In the genomic region with DNA sequence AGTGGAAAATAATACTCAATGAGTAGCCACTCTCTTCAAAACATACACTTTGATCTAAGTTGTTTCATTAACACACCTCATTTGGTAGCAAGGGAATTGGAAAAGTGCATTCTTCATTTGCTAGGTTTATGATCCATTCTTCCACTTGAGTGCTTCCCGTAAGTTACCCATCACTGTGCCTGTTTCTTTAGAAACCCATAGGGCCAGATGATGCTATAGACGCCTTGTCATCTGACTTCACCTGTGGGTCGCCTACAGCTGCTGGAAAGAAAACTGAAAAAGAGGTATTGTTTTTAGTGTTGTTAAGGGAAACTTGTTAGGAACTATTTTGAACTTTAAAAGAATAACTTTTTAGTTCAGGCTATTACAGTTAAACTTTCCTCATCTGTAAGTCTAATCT, we compare ENCODE assay signal across 17 cellular contexts.
A peak's percentile ranks its signal among the peaks of the same experiment; 100 is the strongest.
DNase-seq lines count a peak whose midpoint lies in the region; ATAC-seq and TF ChIP-seq lines count a peak whose summit lies in the region.
"Had no signal": no experiment of that assay in that cellular context is flagged by ENCODE, and none has a peak within 500 bp of the region (broad histone marks: within the 10 kb centered on the region; RNA-seq: fewer than 3 reads in every experiment).

No MANE protein-coding gene starts in this region.

- ATAC-seq in left ventricle myocardium superior: no peak
- no peak for ATAC-seq in effector memory CD8-positive, alpha-beta T cell (replicated peaks)

- H3K9me3 Mint-ChIP-seq in activated CD4-positive, alpha-beta T cell treated with anti-CD3 and anti-CD28 coated beads, Interleukin-2, amount 10 ng/mL, durations not matched to agents 24 days and 14 days: no peaks in the 10 kb centered on the region
- H3K9me3 Mint-ChIP-seq in effector memory CD8-positive, alpha-beta T cell: no peaks in the 10 kb centered on the region
- H3K9me3 Mint-ChIP-seq: H9 had no signal

- H3K27me3 ChIP-seq in left ventricle myocardium inferior (ENCODE audit: low read depth): no peaks in the 10 kb centered on the region
- H3K27me3 ChIP-seq in subcutaneous abdominal adipose tissue (ENCODE audit: control insufficient read depth in 5 of 5, insufficient read depth in 4 of 5, low read length in 5 of 5): no peaks in the 10 kb centered on the region
- H3K27me3 ChIP-seq: BLaER1 had no signal

- peaks cover 20% of the 10 kb centered on the region for H3K4me1 Mint-ChIP-seq in activated CD4-positive, alpha-beta T cell treated with anti-CD3 and anti-CD28 coated beads, Interleukin-2, amount 10 ng/mL, durations not matched to agents 24 days and 14 days
- H3K4me1 Mint-ChIP-seq in effector memory CD8-positive, alpha-beta T cell (ENCODE audit: low read depth in 2 of 2): no peaks in the 10 kb centered on the region

- no peak overlapping the region for H3K9ac ChIP-seq in subcutaneous abdominal adipose tissue (ENCODE audit: low read length in 5 of 5)
- H3K9ac ChIP-seq: BLaER1 had no signal

- H3K9me3 ChIP-seq in left ventricle myocardium inferior (replicated peaks): no peaks in the 10 kb centered on the region
- no peaks in the 10 kb centered on the region for H3K9me3 ChIP-seq in subcutaneous abdominal adipose tissue (ENCODE audit: control insufficient read depth in 5 of 5, low read length in 5 of 5)
- H3K9me3 ChIP-seq: Caco-2 had no signal

- peaks cover 48% of the 10 kb centered on the region for H3K36me3 Mint-ChIP-seq in activated CD4-positive, alpha-beta T cell treated with anti-CD3 and anti-CD28 coated beads, Interleukin-2, amount 10 ng/mL, durations not matched to agents 24 days and 14 days (ENCODE audit: low read depth)
- H3K36me3 Mint-ChIP-seq in effector memory CD8-positive, alpha-beta T cell (ENCODE audit: insufficient read depth): peaks cover 91% of the 10 kb centered on the region

- H3K36me3 ChIP-seq in left ventricle myocardium inferior (peaks cover 87% of the 10 kb centered on the region), subcutaneous abdominal adipose tissue (ENCODE audit: control insufficient read depth in 5 of 5, insufficient read depth in 5 of 5, low read length in 5 of 5) (peaks cover 63 to 93% (median 89%) of the 10 kb centered on the region in 5 donors)

- H3K4me1 ChIP-seq in left ventricle myocardium inferior (peaks cover 60% of the 10 kb centered on the region), subcutaneous abdominal adipose tissue (ENCODE audit: control insufficient read depth in 5 of 5, insufficient read depth in 5 of 5, low read length in 5 of 5) (peaks cover 0 to 8% (median 5%) of the 10 kb centered on the region in 5 donors)
- H3K4me1 ChIP-seq: BLaER1 had no signal

- H3K4me3 Mint-ChIP-seq in activated CD4-positive, alpha-beta T cell treated with anti-CD3 and anti-CD28 coated beads, Interleukin-2, amount 10 ng/mL, durations not matched to agents 24 days and 14 days: no peak overlapping the region
- no peak overlapping the region for H3K4me3 Mint-ChIP-seq in effector memory CD8-positive, alpha-beta T cell
- H3K4me3 Mint-ChIP-seq: H9 had no signal

- H3K4me3 ChIP-seq in left ventricle myocardium inferior (no peak overlapping the region), subcutaneous abdominal adipose tissue (ENCODE audit: low read depth in 1 of 5, low read length in 5 of 5) (no peak overlapping the region)
- H3K4me3 ChIP-seq: BLaER1 had no signal

- intact Hi-C loops in activated CD4-positive, alpha-beta T cell treated with anti-CD3 and anti-CD28 coated beads, Interleukin-2, amount 10 ng/mL, durations not matched to agents 24 days and 14 days (cut with micrococcal nuclease): no loop called here
- intact Hi-C loops in left ventricle myocardium inferior (cut with micrococcal nuclease) (no loop called here), left ventricle myocardium superior (cut with micrococcal nuclease) (no loop called here)

- H3K27ac ChIP-seq in left ventricle myocardium inferior (replicated peaks) (peak overlapping the region; percentile 90), subcutaneous abdominal adipose tissue (ENCODE audit: low read depth, low read length) (peak overlapping the region; percentile 5)
- H3K27ac ChIP-seq: BLaER1 had no signal

- no peaks in the 10 kb centered on the region for H3K27me3 Mint-ChIP-seq in activated CD4-positive, alpha-beta T cell treated with anti-CD3 and anti-CD28 coated beads, Interleukin-2, amount 10 ng/mL, durations not matched to agents 24 days and 14 days
- no peaks in the 10 kb centered on the region for H3K27me3 Mint-ChIP-seq in effector memory CD8-positive, alpha-beta T cell

- peak; percentile 34 for DNase-seq in activated CD4-positive, alpha-beta T cell treated with anti-CD3 and anti-CD28 coated beads, Interleukin-2, amount 10 ng/mL, durations not matched to agents 24 days and 14 days
- no peak for DNase-seq in activated CD4-positive, alpha-beta T cell treated with anti-CD3 and anti-CD28 coated beads for 1 hour
- DNase-seq in left ventricle myocardium inferior (no peak), left ventricle myocardium superior (no peak), OCI-M1 (lab: John Stamatoyannopoulos, UW) (no peak), NCI-H1417 treated with DMSO at 0.1 percent for 48 hours (lab: John Stamatoyannopoulos, UW) (no peak)
- DNase-seq in effector memory CD8-positive, alpha-beta T cell: no peak
- DNase-seq: 8988T, Caco-2, DMS53, H9, Kasumi-1, NCI-H2029, NCI-H2171 treated with DMSO at 0.1 percent for 48 hours, NCI-H82 had no signal

- H3K27ac Mint-ChIP-seq in activated CD4-positive, alpha-beta T cell treated with anti-CD3 and anti-CD28 coated beads, Interleukin-2, amount 10 ng/mL, durations not matched to agents 24 days and 14 days: peak overlapping the region; percentile 18
- H3K27ac Mint-ChIP-seq in effector memory CD8-positive, alpha-beta T cell: peak overlapping the region; percentile 62 to 83
- H3K27ac Mint-ChIP-seq: H9 had no signal

- no peak for TF ChIP-seq CTCF in left ventricle myocardium inferior (IDR thresholded peaks at IDR 0.05; ENCODE audit: borderline replicate concordance)
